In the genomic region with DNA sequence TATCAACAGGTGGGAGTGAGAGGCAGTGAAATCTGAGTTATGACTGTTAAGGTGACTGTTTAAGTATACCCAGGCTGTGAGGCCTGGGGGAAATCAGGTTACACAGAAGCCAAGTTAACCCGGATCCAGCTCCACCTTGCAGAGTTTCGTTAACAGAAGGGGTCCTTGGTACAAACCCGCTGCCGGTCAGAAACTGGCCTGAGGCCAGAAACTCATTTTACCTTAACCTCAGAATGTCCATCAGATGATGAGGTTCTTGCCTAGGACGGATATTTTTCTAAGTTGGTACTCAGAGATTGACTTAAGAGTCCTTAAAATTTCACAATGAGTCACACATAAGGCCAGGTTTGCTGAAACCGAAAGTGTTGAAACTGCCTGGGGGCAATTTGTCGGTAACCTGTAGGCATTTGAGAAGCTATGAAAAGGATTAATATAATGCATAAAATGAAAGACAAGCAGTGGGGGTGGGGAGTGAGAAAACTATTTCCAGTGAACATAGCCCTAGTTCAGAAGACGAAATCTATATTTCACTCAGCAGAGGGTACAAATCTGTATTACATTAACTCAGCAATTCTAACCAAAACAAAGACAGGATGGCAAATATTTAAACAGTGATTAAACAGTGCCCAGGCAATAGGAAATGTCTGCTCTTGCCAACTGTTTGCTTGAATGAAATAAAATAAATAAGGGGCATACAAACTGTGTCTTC, we compare ENCODE assay signal across 9 cellular contexts.
DNase-seq lines count a peak whose midpoint lies in the region; ATAC-seq and TF ChIP-seq lines count a peak whose summit lies in the region.
"Had no signal": no experiment of that assay in that cellular context is flagged by ENCODE, and none has a peak within 500 bp of the region (broad histone marks: within the 10 kb centered on the region; RNA-seq: fewer than 3 reads in every experiment).

No MANE protein-coding gene starts in this region.

- peaks cover under 1 to 8% of the 10 kb centered on the region in 2 donors for H3K27me3 Mint-ChIP-seq in T-cell

- no peaks in the 10 kb centered on the region for H3K9me3 Mint-ChIP-seq in T-cell

- H3K9me3 ChIP-seq in duodenal mucosa (ENCODE audit: control insufficient read depth in 1 of 2, low read length in 2 of 2) (no peaks in the 10 kb centered on the region), heart left ventricle (no peaks in the 10 kb centered on the region)
- H3K9me3 ChIP-seq: BLaER1 had no signal

- H3K27me3 ChIP-seq in duodenal mucosa (ENCODE audit: control insufficient read depth in 1 of 2, insufficient read depth in 2 of 2, low read length in 2 of 2), result no peaks in the 10 kb centered on the region
- no peaks in the 10 kb centered on the region for H3K27me3 ChIP-seq in heart left ventricle
- H3K27me3 ChIP-seq: BLaER1 had no signal

- peak overlapping the region; percentile 5 to 27 for H3K4me3 ChIP-seq in duodenal mucosa (ENCODE audit: low read depth in 1 of 2, low read length in 2 of 2)
- H3K4me3 ChIP-seq in heart left ventricle, result no peak overlapping the region
- H3K4me3 ChIP-seq: BLaER1 had no signal

- WGBS in heart left ventricle, 4 donors, result 93 to 96% (median 94%) methylated on average over 8 of the region's 8 CpGs

- peaks cover 28 to 57% (median 35%) of the 10 kb centered on the region in 3 donors for H3K4me1 Mint-ChIP-seq in T-cell

- H3K36me3 ChIP-seq in duodenal mucosa (ENCODE audit: control insufficient read depth in 1 of 2, insufficient read depth in 2 of 2, low read length in 2 of 2) (no peaks in the 10 kb centered on the region), heart left ventricle (no peaks in the 10 kb centered on the region)
- H3K36me3 ChIP-seq: BLaER1 had no signal

- ATAC-seq in GM19455 (IDR thresholded peaks at IDR 0.05; ENCODE audit: unreplicated experiment) (peak; percentile 59), HG03558 (IDR thresholded peaks at IDR 0.05; ENCODE audit: extremely low read depth, unreplicated experiment) (peak; percentile 38), T-cell (replicated peaks in 1 of 4) (peak; percentile 78 to 83 (median 80)), left cardiac atrium (no peak), heart left ventricle (no peak)

- H3K9ac ChIP-seq in duodenal mucosa (ENCODE audit: low read depth in 1 of 2, low read length in 2 of 2), result no peak overlapping the region
- H3K9ac ChIP-seq: BLaER1 had no signal

- H3K27ac Mint-ChIP-seq in T-cell, result peak overlapping the region; percentile 89 to 99

- TF ChIP-seq CTCF in heart left ventricle (IDR thresholded peaks at IDR 0.05), result no peak

- peaks cover 12 to 18% of the 10 kb centered on the region in 2 donors for H3K4me1 ChIP-seq in duodenal mucosa (ENCODE audit: control insufficient read depth in 1 of 2, insufficient read depth in 2 of 2, low read length in 2 of 2)
- H3K4me1 ChIP-seq in heart left ventricle, result peaks cover 0 to 25% (median 0%) of the 10 kb centered on the region in 12 donors
- H3K4me1 ChIP-seq: BLaER1 had no signal

- intact Hi-C loops in left cardiac atrium (cut with DNase I), result no loop called here
- intact Hi-C loops in heart left ventricle (cut with DNase I), result no loop called here

- peak; percentile 41 for DNase-seq in A172 (ENCODE audit: low spot score)
- peak in 27 of 34 experiments; percentile 7 to 38 (median 19) for DNase-seq in T-cell
- peak; percentile 71 for DNase-seq in stimulated activated CD4-positive, alpha-beta T cell treated with anti-CD3 and anti-CD28 coated beads, Interleukin-4, amount 100 ng/mL, for 24 hours
- DNase-seq in left cardiac atrium, result no peak
- no peak for DNase-seq in heart left ventricle

- no peaks in the 10 kb centered on the region for H3K36me3 Mint-ChIP-seq in T-cell

- POLR2A ChIA-PET in T-cell (lab: Charles Lee), result no interaction called here

- CTCF ChIA-PET in T-cell (lab: Charles Lee), result interaction anchor here in 1 of 2 donors (0.6 to 1.0 kb wide), 3 partner anchors 21 to 444 kb away, joined by 3 to 5 read pairs (median 3); no protein-coding TSS in a partner anchor

- H3K27ac ChIP-seq in duodenal mucosa (ENCODE audit: low read depth, low read length), result no peak overlapping the region
- H3K27ac ChIP-seq in heart left ventricle, result peak overlapping the region in 1 of 12 donors; percentile 65
- H3K27ac ChIP-seq: BLaER1 had no signal

- peak overlapping the region; percentile 36 to 83 (median 44) for H3K4me3 Mint-ChIP-seq in T-cell

- no peak for TF ChIP-seq POLR2A in heart left ventricle (IDR thresholded peaks at IDR 0.05)

Comparison
In these comparisons a context has a peak if more than half of its experiments do, and no peak if none do; other contexts are left out.
1. DNase-seq: peak in A172 (single experiment), T-cell (27 of 34) and stimulated activated CD4-positive, alpha-beta T cell treated with anti-CD3 and anti-CD28 coated beads, Interleukin-4, amount 100 ng/mL, for 24 hours (single experiment); none in left cardiac atrium (single experiment) and heart left ventricle (0 of 5).
2. ATAC-seq: peak in GM19455 (single experiment), HG03558 (single experiment) and T-cell (4 of 4); none in left cardiac atrium (0 of 2) and heart left ventricle (0 of 4).
3. H3K4me3 ChIP-seq: peak in duodenal mucosa (2 of 2); none in heart left ventricle (0 of 12).